In the genomic region with DNA sequence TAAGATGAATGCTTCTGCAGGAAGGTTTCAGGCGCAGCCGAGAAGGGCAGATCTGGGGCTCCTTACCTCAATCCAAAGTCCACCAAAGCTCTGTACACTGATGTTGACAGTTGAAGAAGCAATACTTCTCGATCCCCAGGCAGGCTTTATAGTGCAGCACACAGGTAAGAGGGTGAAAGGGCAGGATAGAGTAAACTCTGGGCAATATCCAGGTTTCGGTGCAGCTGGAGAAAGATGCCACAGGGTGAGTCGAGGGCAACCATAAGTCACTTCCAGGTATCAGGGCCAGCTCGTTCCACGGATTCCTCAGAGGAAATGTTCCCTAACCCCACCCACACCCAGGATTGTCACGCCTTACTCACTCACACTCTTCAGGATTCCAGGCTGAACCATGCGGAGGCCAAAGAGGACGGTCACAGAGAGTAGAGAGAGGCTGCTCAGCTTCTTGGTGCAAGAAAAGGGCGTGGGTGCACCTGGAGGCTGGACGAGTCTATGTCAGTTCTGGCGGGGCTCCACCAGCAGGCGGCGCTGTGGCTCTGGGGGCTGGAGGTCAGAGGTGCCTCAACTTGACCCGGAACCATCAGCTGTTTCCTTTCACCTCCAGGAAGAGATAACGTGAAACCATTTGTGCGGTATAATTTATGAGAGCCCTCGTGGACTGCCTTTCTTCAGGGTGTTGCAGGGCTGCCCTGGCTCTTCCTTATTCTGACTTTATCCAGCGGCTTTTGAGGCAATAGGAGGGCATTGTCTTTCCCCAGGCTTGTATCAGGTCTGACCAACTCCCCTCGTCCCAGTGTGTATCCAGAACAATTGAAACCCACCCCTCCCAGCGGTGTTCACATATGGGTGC, we compare ENCODE assay signal across 9 cellular contexts. TPM values are rescaled to one million over a fixed set of nuclear protein-coding genes. Genes with fewer than 3 reads are reported as not detected.
DNase-seq lines count a peak whose midpoint lies in the region; ATAC-seq and TF ChIP-seq lines count a peak whose summit lies in the region.
"Had no signal": no experiment of that assay in that cellular context is flagged by ENCODE, and none has a peak within 500 bp of the region (broad histone marks: within the 10 kb centered on the region; RNA-seq: fewer than 3 reads in every experiment).

No MANE protein-coding gene starts in this region.

- H3K27ac ChIP-seq in prostate gland: no peak overlapping the region
- H3K27ac ChIP-seq: ascending aorta had no signal

- H3K36me3 ChIP-seq in prostate gland: no peaks in the 10 kb centered on the region
- H3K36me3 ChIP-seq: ascending aorta had no signal

- H3K9me3 ChIP-seq in prostate gland: no peaks in the 10 kb centered on the region
- H3K9me3 ChIP-seq: ascending aorta had no signal

- TF ChIP-seq CTCF in fibroblast of villous mesenchyme (IDR thresholded peaks at IDR 0.05; ENCODE audit: insufficient read depth, low read depth, low read length) (peak; percentile 75), prostate gland (IDR thresholded peaks at IDR 0.05) (peak in 3 of 4 experiments; percentile 46 to 62 (median 50))

- no peaks in the 10 kb centered on the region for H3K4me1 ChIP-seq in prostate gland (replicated peaks)
- H3K4me1 ChIP-seq: ascending aorta had no signal

- TF ChIP-seq POLR2A in prostate gland (IDR thresholded peaks at IDR 0.05): no peak

- H3K4me3 ChIP-seq in fibroblast of villous mesenchyme (ENCODE audit: low read depth, low read length) (no peak overlapping the region), prostate gland (no peak overlapping the region)
- H3K4me3 ChIP-seq: ascending aorta had no signal

- WGBS in prostate gland: 45% methylated on average over 22 of the region's 22 CpGs

- DNase-seq in NCI-H1092 (lab: John Stamatoyannopoulos, UW) (peak; percentile 11), NCI-H1092 treated with DMSO at 0.1 percent for 48 hours (lab: John Stamatoyannopoulos, UW) (no peak), NCI-H774 (lab: John Stamatoyannopoulos, UW) (peak; percentile 3), fibroblast of villous mesenchyme (ENCODE audit: low read depth) (peak; percentile 21), prostate gland (ENCODE audit: low spot score) (no peak), NCI-H128 (lab: John Stamatoyannopoulos, UW; ENCODE audit: unreplicated experiment) (no peak)
- peak; percentile 98 for DNase-seq in activated CD8-positive, alpha-beta memory T cell treated with anti-CD3 and anti-CD28 coated beads, Interleukin-2, amount 50 U/mL, for 48 hours

- H3K27me3 ChIP-seq in prostate gland (replicated peaks; ENCODE audit: insufficient read depth): no peaks in the 10 kb centered on the region
- H3K27me3 ChIP-seq: ascending aorta had no signal

- ATAC-seq in HG03135 (IDR thresholded peaks at IDR 0.05; ENCODE audit: unreplicated experiment): no peak

- intact Hi-C loops in prostate gland (cut with DNase I): no loop called here

RNA-seq across cellular contexts. Expression of a gene that starts 14.4 kb away (rescaled TPM):
- not detected in 2 replicates for total RNA-seq in fibroblast of villous mesenchyme
- total RNA-seq in prostate gland: not detected
- total RNA-seq: ascending aorta had no signal

RNA-seq across cellular contexts. Expression of a gene that starts 23.7 kb away (rescaled TPM):
- not detected in 2 replicates for total RNA-seq in fibroblast of villous mesenchyme
- total RNA-seq in prostate gland: 1 to 10 TPM; 1.0 to 2.3 TPM
- total RNA-seq: ascending aorta had no signal

RNA-seq across cellular contexts. Expression of a gene that starts 36.0 kb away (rescaled TPM):
- not detected in 2 replicates for total RNA-seq in fibroblast of villous mesenchyme
- total RNA-seq in prostate gland: 1 to 10 TPM in 1 of 2 donors, not detected in 1; 1.5 TPM
- total RNA-seq: ascending aorta had no signal

RNA-seq across cellular contexts. Expression of a gene that starts 37.7 kb away (rescaled TPM):
- total RNA-seq in fibroblast of villous mesenchyme: 0.86 and 1.3 TPM in 2 replicates
- 1 to 10 TPM in 1 of 2 donors, under 1 TPM in 1; 0.09 to 4.7 TPM for total RNA-seq in prostate gland
- total RNA-seq: ascending aorta had no signal

Comparison
In these comparisons a context has a peak if more than half of its experiments do, and no peak if none do; other contexts are left out.
1. DNase-seq: peak in NCI-H1092 (single experiment), NCI-H774 (single experiment), activated CD8-positive, alpha-beta memory T cell treated with anti-CD3 and anti-CD28 coated beads, Interleukin-2, amount 50 U/mL, for 48 hours (single experiment) and fibroblast of villous mesenchyme (single experiment); none in NCI-H1092 treated with DMSO at 0.1 percent for 48 hours (single experiment), prostate gland (single experiment) and NCI-H128 (single experiment).